In genomic region chr10:109773288-109773687, GRCh38 we compare ENCODE assay signal across 24 cellular contexts.
"Had no signal": no experiment of that assay in that cellular context is flagged by ENCODE, and none has a peak within 500 bp of the region (broad histone marks: within the 10 kb centered on the region; RNA-seq: fewer than 3 reads in every experiment).

No MANE protein-coding gene starts in this region.

- ATAC-seq: heart right ventricle; left ventricle myocardium superior; lower lobe of right lung; natural killer cell; stimulated activated effector memory CD8-positive, alpha-beta T cell treated with anti-CD3 and anti-CD28 coated beads, Interleukin-12 subunit alpha, Interleukin-12 subunit beta, amount 100 ng/mL, for 72 hours had no signal

- H3K9me3 ChIP-seq: colonic mucosa, esophagus squamous epithelium, heart right ventricle, lower lobe of right lung, neutrophil, pancreas, stomach, thyroid gland, vagina had no signal

- H3K4me3 ChIP-seq: colonic mucosa, esophagus squamous epithelium, heart right ventricle, lower lobe of right lung, pancreas, smooth muscle cell, stomach, thyroid gland, vagina had no signal

- H3K36me3 ChIP-seq: colonic mucosa, esophagus squamous epithelium, heart right ventricle, lower lobe of right lung, neutrophil, pancreas, stomach, thyroid gland, vagina had no signal

- H3K27me3 ChIP-seq: colonic mucosa, esophagus squamous epithelium, neutrophil, pancreas, stomach, thyroid gland, vagina had no signal

- H3K4me1 ChIP-seq: colonic mucosa, esophagus squamous epithelium, heart right ventricle, lower lobe of right lung, pancreas, stomach, thyroid gland, vagina had no signal

- DNase-seq: colonic mucosa; effector CD8-positive, alpha-beta T cell; endodermal cell; esophagus squamous epithelium; glutamatergic neuron; heart right ventricle; hypothalamus; immature natural killer cell; islet precursor cell; left ventricle myocardium superior; lower lobe of right lung; natural killer cell; pancreas; stimulated activated CD4-positive, alpha-beta T cell treated with anti-CD3 and anti-CD28 coated beads, Interleukin-12 subunit alpha, Interleukin-12 subunit beta, amount 100 ng/mL, for 4 hours; stimulated activated CD4-positive, alpha-beta T cell treated with anti-CD3 and anti-CD28 coated beads, Interleukin-2, amount 100 ng/mL, for 24 hours; stimulated activated CD4-positive, alpha-beta T cell treated with anti-CD3 and anti-CD28 coated beads, Interleukin-4, amount 100 ng/mL, for 24 hours; stimulated activated naive CD4-positive, alpha-beta T cell treated with Interleukin-2 at 50 U/mL for 16 hours; stomach; thyroid gland had no signal

- H3K27ac ChIP-seq: colonic mucosa, epithelial cell of prostate, esophagus squamous epithelium, heart right ventricle, lower lobe of right lung, neutrophil, pancreas, stomach, thyroid gland, vagina had no signal
